Comparison of ENCODE assay signal across 24 cellular contexts in genomic region chr3:127541320-127541719, GRCh38.
"Had no signal": no experiment of that assay in that cellular context is flagged by ENCODE, and none has a peak within 500 bp of the region (broad histone marks: within the 10 kb centered on the region; RNA-seq: fewer than 3 reads in every experiment).

No MANE protein-coding gene starts in this region.

- H3K27me3 ChIP-seq: adrenal gland, Peyer's patch had no signal

- ATAC-seq: activated T-helper 17 cell treated with anti-CD3 and anti-CD28 coated beads, Interleukin-2, amount 50 U/mL, for 72 hours; T-helper 17 cell had no signal

- H3K36me3 ChIP-seq: adrenal gland, Peyer's patch had no signal

- FAIRE-seq: TTC549 had no signal

- H3K27ac ChIP-seq: adrenal gland, Peyer's patch, RWPE1 had no signal

- H3K4me1 ChIP-seq: adrenal gland had no signal

- H3K9me3 ChIP-seq: adrenal gland, Peyer's patch had no signal

- DNase-seq: activated CD4-positive, alpha-beta memory T cell treated with anti-CD3 and anti-CD28 coated beads for 36 hours; activated CD4-positive, alpha-beta T cell treated with anti-CD3 and anti-CD28 coated beads, Interleukin-2, amount 10 ng/mL, durations not matched to agents 7 days and 5 days; activated CD4-positive, CD25-positive, alpha-beta regulatory T cell; activated CD8-positive, alpha-beta memory T cell treated with anti-CD3 and anti-CD28 coated beads for 24 hours; activated naive CD4-positive, alpha-beta T cell treated with anti-CD3 and anti-CD28 coated beads, Interleukin-2, amount 50 U/mL, for 16 hours; activated naive CD8-positive, alpha-beta T cell treated with anti-CD3 and anti-CD28 coated beads, Interleukin-2, amount 10 ng/mL, durations not matched to agents 7 days and 5 days; activated T-cell treated with anti-CD3 and anti-CD28 coated beads, Interleukin-2, amount 50 U/mL, for 48 hours; anterior cingulate cortex; cerebellar nuclear complex; NCI-H1105 treated with DMSO at 0.1 percent for 48 hours; NCI-H2029; NCI-H2107; NCI-H345; NCI-H510A; NCI-H774; NK-92 treated with Interleukin-12 subunit alpha and Interleukin-12 subunit beta, amount 100 ng/mL, for 24 hours; SHP77; T-helper 17 cell; T-helper 9 cell had no signal

- H3K4me3 ChIP-seq: adrenal gland, Peyer's patch had no signal
